ENCODE assay signal across 1 cellular context in the genomic region with DNA sequence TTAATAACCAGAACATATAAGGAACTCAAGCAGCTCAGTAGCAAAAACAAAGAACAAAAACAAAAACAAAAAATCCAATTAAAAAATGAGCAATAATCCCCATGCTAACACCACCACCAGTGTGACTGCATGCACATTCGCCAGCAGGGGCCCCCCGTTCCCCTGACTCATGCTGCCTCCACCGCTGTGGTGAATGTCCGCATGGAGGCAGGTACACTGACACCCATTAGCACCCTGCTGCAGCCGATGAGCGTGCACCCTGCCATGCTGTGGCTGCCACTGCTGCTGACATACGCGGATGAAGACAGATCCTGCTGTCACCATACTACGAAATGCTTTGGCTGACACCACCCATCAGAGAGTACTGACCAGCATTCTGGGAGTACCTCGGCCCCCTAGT.
TF ChIP-seq lines count a peak whose summit lies in the region.

No MANE protein-coding gene starts in this region.

TF ChIP-seq in H1, 55 proteins besides CTCF, POLR2A, EP300 and RAD21 (continued from another document):
- TF ChIP-seq CHD2 (IDR thresholded peaks at IDR 0.05; ENCODE audit: low read length) (no peak), JUND (IDR thresholded peaks at IDR 0.05; ENCODE audit: low read length) (no peak), EZH2 (IDR thresholded peaks at IDR 0.05; ENCODE audit: low read depth, low read length, severe bottlenecking) (no peak), RFX5 (IDR thresholded peaks at IDR 0.05; ENCODE audit: borderline replicate concordance, low read depth, low read length) (no peak), SUZ12 (IDR thresholded peaks at IDR 0.05; ENCODE audit: low read length) (no peak), KDM1A (IDR thresholded peaks at IDR 0.05; ENCODE audit: borderline replicate concordance, low read length) (no peak), BRCA1 (IDR thresholded peaks at IDR 0.05; ENCODE audit: low read depth, low read length) (no peak)
TF ChIP-seq in H1: peak in this region for 0.
